14 cellular contexts compared by ENCODE assay signal in the genomic region with DNA sequence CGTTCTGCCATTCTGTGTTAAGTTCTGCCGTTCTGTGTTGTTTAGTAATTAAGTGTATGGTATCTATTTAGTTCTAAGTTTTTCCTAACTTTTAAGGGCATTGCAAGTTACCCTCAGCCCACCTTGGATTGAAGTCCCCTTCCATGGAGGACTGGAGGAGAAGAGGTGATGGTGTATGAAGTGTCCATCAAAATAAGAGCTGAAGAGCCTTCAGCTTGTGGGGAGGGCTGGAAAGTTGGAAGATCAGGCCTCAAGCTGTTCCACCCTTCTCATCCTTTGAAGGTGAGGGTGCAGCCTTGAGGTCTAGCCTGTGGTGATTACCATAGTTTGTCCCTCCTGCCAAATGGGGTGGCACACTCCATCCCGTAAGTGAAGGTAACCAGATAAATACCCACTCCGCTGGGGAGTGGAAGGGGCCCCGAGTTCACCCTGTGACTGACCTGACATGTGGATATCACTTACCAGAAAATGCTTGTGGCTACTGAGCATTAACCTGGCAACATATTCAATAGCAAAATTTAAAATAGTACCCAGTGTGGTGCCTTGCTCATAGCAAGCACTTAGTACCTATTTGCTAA.
A peak's percentile ranks its signal among the peaks of the same experiment; 100 is the strongest.
DNase-seq lines count a peak whose midpoint lies in the region; ATAC-seq, FAIRE-seq and TF ChIP-seq lines count a peak whose summit lies in the region.
"Had no signal": no experiment of that assay in that cellular context is flagged by ENCODE, and none has a peak within 500 bp of the region (broad histone marks: within the 10 kb centered on the region; RNA-seq: fewer than 3 reads in every experiment).

No MANE protein-coding gene starts in this region.

- H3K27ac ChIP-seq in A673 (ENCODE audit: low read depth, low read length, poor library complexity, severe bottlenecking) = peak overlapping the region; percentile 5
- H3K27ac ChIP-seq in CD4-positive, alpha-beta T cell (ENCODE audit: low read depth, low read length) = peak overlapping the region; percentile 80

- no peak for FAIRE-seq in D721Med (lab: Jason Lieb, UNC)

- POLR2A ChIA-PET in A673 (lab: Charles Lee; ENCODE audit: low non-redundant PET) = no interaction called here
- POLR2A ChIA-PET in CD4-positive, alpha-beta T cell (lab: Charles Lee) = interaction anchor here (1.0 to 3.9 kb wide), 3 partner anchors 9 to 28 kb away, joined by 3 to 25 read pairs (median 9); no protein-coding TSS in a partner anchor

- no peak for DNase-seq in A673 (ENCODE audit: low spot score)
- no peak for DNase-seq in CD4-positive, alpha-beta T cell
- DNase-seq in activated T-helper 1 cell treated with anti-CD3 and anti-CD28 coated beads, Interleukin-12 subunit alpha, Interleukin-12 subunit beta, Interleukin-2, Interleukin-4 antibody, amounts not matched to agents 30 ng/mL and 10 ng/mL and 1 ng/mL, durations not matched to agents 14 hours and 24 hours and 36 hours (ENCODE audit: low spot score) = no peak
- no peak for DNase-seq in memory B cell (ENCODE audit: low spot score in 2 of 2)
- no peak for DNase-seq in germinal center (ENCODE audit: low spot score)
- no peak for DNase-seq in D721Med (ENCODE audit: insufficient read length, low spot score)
- DNase-seq: activated naive CD4-positive, alpha-beta T cell treated with anti-CD3 and anti-CD28 coated beads, Interleukin-2, amount 50 U/mL, for 16 hours; KBM-7; NCI-H1436; sigmoid colon; stimulated activated naive CD4-positive, alpha-beta T cell had no signal

- peaks cover 81% of the 10 kb centered on the region for H3K4me1 ChIP-seq in A673 (ENCODE audit: insufficient read depth, low read length, poor library complexity, severe bottlenecking)

- TF ChIP-seq CTCF in A673 (conservative IDR thresholded peaks at IDR 0.05; ENCODE audit: low read depth, low read length) (no peak), D721Med (IDR thresholded peaks at IDR 0.05; ENCODE audit: insufficient read depth, missing control alignments) (no peak)
- no peak for TF ChIP-seq CTCF in CD4-positive, alpha-beta T cell (IDR thresholded peaks at IDR 0.05)

- H3K9me3 ChIP-seq in A673 (ENCODE audit: low read depth, low read length, poor library complexity, severe bottlenecking) = no peaks in the 10 kb centered on the region
- H3K9me3 ChIP-seq in CD4-positive, alpha-beta T cell (ENCODE audit: control insufficient read depth, low read length) = no peaks in the 10 kb centered on the region
- H3K9me3 ChIP-seq: sigmoid colon had no signal

- BruUV-seq in A673 (replicated peaks; lab: Mats Ljungman, UMichigan) = no TSS peak

- peak overlapping the region; percentile 74 for H3K4me3 Mint-ChIP-seq in CD4-positive, alpha-beta T cell
- H3K4me3 Mint-ChIP-seq in activated T-helper 1 cell treated with anti-CD3 and anti-CD28 coated beads, Interleukin-12 subunit alpha, Interleukin-12 subunit beta, Interleukin-2, Interleukin-4 antibody, amounts not matched to agents 30 ng/mL and 10 ng/mL and 1 ng/mL, durations not matched to agents 14 hours and 24 hours and 36 hours = peak overlapping the region; percentile 50
- H3K4me3 Mint-ChIP-seq in memory B cell = peak overlapping the region; percentile 32
- H3K4me3 Mint-ChIP-seq: CD14-positive monocyte had no signal

- H3K27ac Mint-ChIP-seq in CD4-positive, alpha-beta T cell = peak overlapping the region; percentile 96
- peak overlapping the region; percentile 64 for H3K27ac Mint-ChIP-seq in activated T-helper 1 cell treated with anti-CD3 and anti-CD28 coated beads, Interleukin-12 subunit alpha, Interleukin-12 subunit beta, Interleukin-2, Interleukin-4 antibody, amounts not matched to agents 30 ng/mL and 10 ng/mL and 1 ng/mL, durations not matched to agents 14 hours and 24 hours and 36 hours
- peak overlapping the region; percentile 81 for H3K27ac Mint-ChIP-seq in memory B cell

- no peak overlapping the region for H3K4me3 ChIP-seq in A673 (ENCODE audit: low read depth, low read length, poor library complexity, severe bottlenecking)
- H3K4me3 ChIP-seq: sigmoid colon had no signal

- peaks cover 100% of the 10 kb centered on the region for H3K4me1 Mint-ChIP-seq in CD4-positive, alpha-beta T cell (ENCODE audit: low read depth)
- H3K4me1 Mint-ChIP-seq in activated T-helper 1 cell treated with anti-CD3 and anti-CD28 coated beads, Interleukin-12 subunit alpha, Interleukin-12 subunit beta, Interleukin-2, Interleukin-4 antibody, amounts not matched to agents 30 ng/mL and 10 ng/mL and 1 ng/mL, durations not matched to agents 14 hours and 24 hours and 36 hours (ENCODE audit: low read depth) = peaks cover 90% of the 10 kb centered on the region
- peaks cover 59% of the 10 kb centered on the region for H3K4me1 Mint-ChIP-seq in memory B cell

- H3K27me3 Mint-ChIP-seq in CD4-positive, alpha-beta T cell = no peaks in the 10 kb centered on the region
- H3K27me3 Mint-ChIP-seq in activated T-helper 1 cell treated with anti-CD3 and anti-CD28 coated beads, Interleukin-12 subunit alpha, Interleukin-12 subunit beta, Interleukin-2, Interleukin-4 antibody, amounts not matched to agents 30 ng/mL and 10 ng/mL and 1 ng/mL, durations not matched to agents 14 hours and 24 hours and 36 hours (ENCODE audit: insufficient read depth) = no peaks in the 10 kb centered on the region
- H3K27me3 Mint-ChIP-seq in memory B cell = no peaks in the 10 kb centered on the region

- H3K27me3 ChIP-seq in A673 (replicated peaks; ENCODE audit: insufficient read depth, low read depth, low read length, poor library complexity) = no peaks in the 10 kb centered on the region
- H3K27me3 ChIP-seq in CD4-positive, alpha-beta T cell (ENCODE audit: control insufficient read depth, insufficient read depth, low read length) = no peaks in the 10 kb centered on the region
- H3K27me3 ChIP-seq: sigmoid colon had no signal

- no peak for ATAC-seq in CD4-positive, alpha-beta T cell (ENCODE audit: poor library complexity)
- ATAC-seq in memory B cell (ENCODE audit: low read depth) = no peak
- ATAC-seq in GM21528 (IDR thresholded peaks at IDR 0.05; ENCODE audit: low FRiP score, unreplicated experiment) = no peak
- ATAC-seq in HG03469 (IDR thresholded peaks at IDR 0.05; ENCODE audit: unreplicated experiment) = no peak

- intact Hi-C loops in A673 (cut with micrococcal nuclease; ENCODE audit: unreplicated experiment) = no loop called here
- intact Hi-C loops in CD4-positive, alpha-beta T cell (cut with DNase I, micrococcal nuclease) = loop anchor here in 1 of 2 experiments (2.0 kb wide), 2 partner anchors 17 to 29 kb away; no protein-coding TSS in a partner anchor
- intact Hi-C loops in activated T-helper 1 cell treated with anti-CD3 and anti-CD28 coated beads, Interleukin-12 subunit alpha, Interleukin-12 subunit beta, Interleukin-2, Interleukin-4 antibody, amounts not matched to agents 30 ng/mL and 10 ng/mL and 1 ng/mL, durations not matched to agents 14 hours and 24 hours and 36 hours (cut with micrococcal nuclease) = no loop called here

- peaks cover 3% of the 10 kb centered on the region for H3K36me3 Mint-ChIP-seq in CD4-positive, alpha-beta T cell (ENCODE audit: low read depth)
- peaks cover 7% of the 10 kb centered on the region for H3K36me3 Mint-ChIP-seq in activated T-helper 1 cell treated with anti-CD3 and anti-CD28 coated beads, Interleukin-12 subunit alpha, Interleukin-12 subunit beta, Interleukin-2, Interleukin-4 antibody, amounts not matched to agents 30 ng/mL and 10 ng/mL and 1 ng/mL, durations not matched to agents 14 hours and 24 hours and 36 hours (ENCODE audit: low read depth)
- peaks cover 6% of the 10 kb centered on the region for H3K36me3 Mint-ChIP-seq in memory B cell

- CTCF ChIA-PET in A673 (lab: Charles Lee) = no interaction called here
- CTCF ChIA-PET in CD4-positive, alpha-beta T cell (lab: Charles Lee) = interaction anchor here (1.0 kb wide), 1 partner anchor 28 kb away, joined by 4 read pairs; no protein-coding TSS in a partner anchor

- no peaks in the 10 kb centered on the region for H3K9me3 Mint-ChIP-seq in CD4-positive, alpha-beta T cell
- H3K9me3 Mint-ChIP-seq in activated T-helper 1 cell treated with anti-CD3 and anti-CD28 coated beads, Interleukin-12 subunit alpha, Interleukin-12 subunit beta, Interleukin-2, Interleukin-4 antibody, amounts not matched to agents 30 ng/mL and 10 ng/mL and 1 ng/mL, durations not matched to agents 14 hours and 24 hours and 36 hours = no peaks in the 10 kb centered on the region
- H3K9me3 Mint-ChIP-seq in memory B cell = no peaks in the 10 kb centered on the region
- H3K9me3 Mint-ChIP-seq: CD14-positive monocyte had no signal

- no peaks in the 10 kb centered on the region for H3K36me3 ChIP-seq in A673 (ENCODE audit: insufficient read depth, low read length, poor library complexity, severe bottlenecking)
- H3K36me3 ChIP-seq: sigmoid colon had no signal
